9 cellular contexts compared by ENCODE assay signal in genomic region chr11:123381817-123382554, GRCh38. TPM values are rescaled to one million over a fixed set of nuclear protein-coding genes. Genes with fewer than 3 reads are reported as not detected.
DNase-seq lines count a peak whose midpoint lies in the region; ATAC-seq and TF ChIP-seq lines count a peak whose summit lies in the region.
"Had no signal": no experiment of that assay in that cellular context is flagged by ENCODE, and none has a peak within 500 bp of the region (broad histone marks: within the 10 kb centered on the region; RNA-seq: fewer than 3 reads in every experiment).

No MANE protein-coding gene starts in this region.

- H3K9me3 Mint-ChIP-seq in activated CD8-positive, alpha-beta T cell treated with anti-CD3 and anti-CD28 coated beads for 36 hours: no peaks in the 10 kb centered on the region

- intact Hi-C loops in activated CD8-positive, alpha-beta T cell treated with anti-CD3 and anti-CD28 coated beads for 36 hours (cut with micrococcal nuclease): loop anchor here (2.0 kb wide), 2 partner anchors 25 to 79 kb away; no protein-coding TSS in a partner anchor
- intact Hi-C loops in thyroid gland (cut with DNase I): no loop called here

- DNase-seq in activated CD8-positive, alpha-beta T cell treated with anti-CD3 and anti-CD28 coated beads for 36 hours: peak; percentile 83
- peak; percentile 31 for DNase-seq in stimulated activated CD8-positive, alpha-beta memory T cell treated with anti-CD3 and anti-CD28 coated beads, Interleukin-4, amount 100 ng/mL, for 24 hours (ENCODE audit: low read depth)
- no peak for DNase-seq in thyroid gland
- no peak for DNase-seq in T1000 (lab: John Stamatoyannopoulos, UW)
- no peak for DNase-seq in NCI-H526 treated with DMSO at 0.1 percent for 48 hours (lab: John Stamatoyannopoulos, UW)
- DNase-seq: esophagus squamous epithelium, NCI-H187 had no signal

- ATAC-seq in GM19372 (IDR thresholded peaks at IDR 0.05; ENCODE audit: low read depth, unreplicated experiment) (peak; percentile 60), HG02938 (IDR thresholded peaks at IDR 0.05; ENCODE audit: unreplicated experiment) (peak; percentile 63)
- peak; percentile 91 for ATAC-seq in activated CD8-positive, alpha-beta T cell treated with anti-CD3 and anti-CD28 coated beads for 36 hours

- H3K4me1 ChIP-seq in thyroid gland: peaks cover 14 to 33% of the 10 kb centered on the region in 2 donors

- TF ChIP-seq CTCF in activated CD8-positive, alpha-beta T cell treated with anti-CD3 and anti-CD28 coated beads for 36 hours (IDR thresholded peaks at IDR 0.05): no peak
- no peak for TF ChIP-seq CTCF in thyroid gland (IDR thresholded peaks at IDR 0.05)

- no peak overlapping the region for H3K4me3 ChIP-seq in thyroid gland (replicated peaks in 1 of 3)
- H3K4me3 ChIP-seq: esophagus squamous epithelium had no signal

- H3K9me3 ChIP-seq in thyroid gland: no peaks in the 10 kb centered on the region
- H3K9me3 ChIP-seq: esophagus squamous epithelium had no signal

- no peak overlapping the region for H3K27ac Mint-ChIP-seq in activated CD8-positive, alpha-beta T cell treated with anti-CD3 and anti-CD28 coated beads for 36 hours

- H3K27me3 Mint-ChIP-seq in activated CD8-positive, alpha-beta T cell treated with anti-CD3 and anti-CD28 coated beads for 36 hours: peaks cover 3% of the 10 kb centered on the region

- no peak overlapping the region for H3K27ac ChIP-seq in thyroid gland
- H3K27ac ChIP-seq: esophagus squamous epithelium had no signal

- POLR2A ChIA-PET in activated CD8-positive, alpha-beta T cell treated with anti-CD3 and anti-CD28 coated beads for 36 hours (lab: Charles Lee): interaction anchor here (0.6 to 1.8 kb wide), 8 partner anchors 25 to 762 kb away, joined by 3 to 17 read pairs (median 3); no protein-coding TSS in a partner anchor

- H3K4me1 Mint-ChIP-seq in activated CD8-positive, alpha-beta T cell treated with anti-CD3 and anti-CD28 coated beads for 36 hours (ENCODE audit: low read depth): peaks cover 16% of the 10 kb centered on the region

- no peak for TF ChIP-seq POLR2A in thyroid gland (IDR thresholded peaks at IDR 0.05)

- no peaks in the 10 kb centered on the region for H3K27me3 ChIP-seq in thyroid gland

- peak overlapping the region; percentile 52 for H3K4me3 Mint-ChIP-seq in activated CD8-positive, alpha-beta T cell treated with anti-CD3 and anti-CD28 coated beads for 36 hours

- 67 to 71% methylated on average over 4 of the region's 4 CpGs for WGBS in thyroid gland, 2 donors

- no peaks in the 10 kb centered on the region for H3K36me3 ChIP-seq in thyroid gland
- H3K36me3 ChIP-seq: esophagus squamous epithelium had no signal

- CTCF ChIA-PET in activated CD8-positive, alpha-beta T cell treated with anti-CD3 and anti-CD28 coated beads for 36 hours (lab: Charles Lee): interaction anchor here (1.0 to 3.1 kb wide), 10 partner anchors 9 to 97 kb away, joined by 3 to 16 read pairs (median 5); no protein-coding TSS in a partner anchor

- H3K36me3 Mint-ChIP-seq in activated CD8-positive, alpha-beta T cell treated with anti-CD3 and anti-CD28 coated beads for 36 hours (ENCODE audit: low read depth): no peaks in the 10 kb centered on the region

RNA-seq across cellular contexts. Expression of gene GRAMD1B, which starts 48.1 kb away (rescaled TPM):
- total RNA-seq in activated CD8-positive, alpha-beta T cell treated with anti-CD3 and anti-CD28 coated beads for 36 hours: 10 to 100 TPM; 15.4 to 16.2 TPM
- 10 to 100 TPM in 2 of 4 donors, 1 to 10 TPM in 2; 7.0 to 22.7 (median 9.2) TPM for total RNA-seq in thyroid gland

Comparison
In these comparisons a context has a peak if more than half of its experiments do, and no peak if none do; other contexts are left out.
1. DNase-seq: peak in activated CD8-positive, alpha-beta T cell treated with anti-CD3 and anti-CD28 coated beads for 36 hours (single experiment) and stimulated activated CD8-positive, alpha-beta memory T cell treated with anti-CD3 and anti-CD28 coated beads, Interleukin-4, amount 100 ng/mL, for 24 hours (single experiment); none in thyroid gland (0 of 2), T1000 (single experiment) and NCI-H526 treated with DMSO at 0.1 percent for 48 hours (single experiment).
2. Peak in every context shown above with its lines, with median percentiles within 50 percentile points of each other: ATAC-seq.